8 cellular contexts compared by ENCODE assay signal in the genomic region with DNA sequence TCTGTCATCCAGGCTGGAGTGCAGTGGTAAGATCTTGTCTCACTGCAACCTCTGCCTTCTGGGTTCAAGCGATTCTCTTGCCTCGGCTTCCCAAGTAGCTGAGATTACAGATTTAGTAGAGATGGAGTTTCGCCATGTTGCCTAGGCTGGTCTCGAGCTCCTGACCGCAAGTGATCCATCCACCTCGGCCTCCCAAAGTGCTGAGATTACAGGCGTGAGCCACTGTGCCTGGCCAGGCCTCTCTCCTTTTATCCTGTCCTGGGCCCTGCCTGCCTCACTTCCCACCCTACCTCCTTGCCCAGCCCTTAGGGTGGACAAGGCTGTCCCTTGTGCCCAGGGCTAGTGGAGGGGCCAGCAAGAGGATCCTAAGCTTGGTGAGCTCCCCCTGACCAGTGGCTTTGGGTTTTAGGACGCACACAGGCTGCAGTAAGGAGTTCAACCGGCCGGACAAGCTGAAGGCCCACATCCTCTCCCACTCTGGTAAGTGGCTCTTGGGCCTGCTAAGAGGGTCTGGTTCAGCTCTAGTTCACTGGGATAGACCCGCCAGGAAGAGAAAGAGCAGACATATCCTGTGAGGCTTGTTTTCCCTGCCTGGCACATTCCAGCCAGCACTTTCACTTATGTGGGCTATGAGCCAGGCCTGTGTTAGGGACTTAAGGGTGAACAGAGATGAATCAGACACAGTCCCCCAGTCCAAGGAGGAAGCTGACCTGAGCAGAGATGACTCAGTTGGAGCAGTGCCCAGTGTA. TPM values are rescaled to one million over a fixed set of nuclear protein-coding genes. Genes with fewer than 3 reads are reported as not detected.
DNase-seq lines count a peak whose midpoint lies in the region; ATAC-seq and TF ChIP-seq lines count a peak whose summit lies in the region.

No MANE protein-coding gene starts in this region.

- ATAC-seq in GM21381 (IDR thresholded peaks at IDR 0.05; ENCODE audit: unreplicated experiment), result no peak

- H3K36me3 ChIP-seq in SJCRH30, result no peaks in the 10 kb centered on the region

- DNase-seq in GM03348 (ENCODE audit: low spot score), result peak; percentile 85
- DNase-seq in SJCRH30, result peak; percentile 51 to 57
- DNase-seq in foreskin fibroblast, result peak; percentile 93 to 96
- DNase-seq in renal cortical epithelial cell (ENCODE audit: low read depth), result peak; percentile 100
- no peak for DNase-seq in effector CD4-positive, alpha-beta T cell
- DNase-seq in NK-92 (lab: John Stamatoyannopoulos, UW; ENCODE audit: unreplicated experiment), result no peak
- DNase-seq in NCI-H524 (lab: John Stamatoyannopoulos, UW), result no peak

- H3K4me3 ChIP-seq in SJCRH30 (no peak overlapping the region), foreskin fibroblast (ENCODE audit: low read depth in 1 of 2, low read length in 2 of 2) (no peak overlapping the region)

- no peaks in the 10 kb centered on the region for H3K27me3 ChIP-seq in SJCRH30

- H3K4me1 ChIP-seq in SJCRH30, result peaks cover 6% of the 10 kb centered on the region; the same call in 1 of the 2 replicates

- TF ChIP-seq CTCF in foreskin fibroblast (IDR thresholded peaks at IDR 0.05; ENCODE audit: low read depth, low read length), result no peak

- H3K9me3 ChIP-seq in SJCRH30 (replicated peaks), result no peaks in the 10 kb centered on the region

- no peak overlapping the region for H3K27ac ChIP-seq in SJCRH30

RNA-seq across cellular contexts. Expression of a gene that starts 21.9 kb away (rescaled TPM):
- 45.0 and 51.9 TPM in 2 replicates for total RNA-seq in SJCRH30 (2014; rRNA removed; shearing (Covaris generic))
- 46.4 and 93.4 TPM in 2 replicates for total RNA-seq in renal cortical epithelial cell

RNA-seq across cellular contexts. Expression of a gene that starts 57.5 kb away (rescaled TPM):
- 1.3 and 1.8 TPM in 2 replicates for total RNA-seq in SJCRH30 (2014; rRNA removed; shearing (Covaris generic))
- total RNA-seq in renal cortical epithelial cell, result 0.52 and 2.1 TPM in 2 replicates

Comparison
In these comparisons a context has a peak if more than half of its experiments do, and no peak if none do; other contexts are left out.
1. DNase-seq: peak in GM03348 (single experiment), SJCRH30 (2 of 2), foreskin fibroblast (2 of 2) and renal cortical epithelial cell (single experiment); none in effector CD4-positive, alpha-beta T cell (single experiment), NK-92 (single experiment) and NCI-H524 (0 of 2).